8 cellular contexts compared by ENCODE assay signal in genomic region chr3:179651687-179652466, GRCh38. TPM values are rescaled to one million over a fixed set of nuclear protein-coding genes. Genes with fewer than 3 reads are reported as not detected.
DNase-seq lines count a peak whose midpoint lies in the region; ATAC-seq and TF ChIP-seq lines count a peak whose summit lies in the region.

No MANE protein-coding gene starts in this region.

- H3K4me1 Mint-ChIP-seq in GM23338: peaks cover 22% of the 10 kb centered on the region

- H3K9ac ChIP-seq in skeletal muscle satellite cell (ENCODE audit: low read depth, low read length): peak overlapping the region; percentile 95

- peaks cover 33% of the 10 kb centered on the region for H3K79me2 ChIP-seq in GM23338 (replicated peaks; ENCODE audit: insufficient read depth)

- H4K20me1 ChIP-seq in GM23338 (replicated peaks; ENCODE audit: insufficient read depth): peaks cover 13% of the 10 kb centered on the region

- H3K36me3 Mint-ChIP-seq in GM23338 (ENCODE audit: low read depth): peaks cover 4% of the 10 kb centered on the region

- no peaks in the 10 kb centered on the region; the same call in 1 of the 2 replicates for H3F3A ChIP-seq in GM23338 (replicated peaks; ENCODE audit: low read depth)

- H3K27ac ChIP-seq in GM23338 (ENCODE audit: low read depth) (no peak overlapping the region), SJSA1 (peak overlapping the region; percentile 79)

- H3K9me2 ChIP-seq in GM23338 (ENCODE audit: insufficient read depth): no peaks in the 10 kb centered on the region

- H3K27me3 Mint-ChIP-seq in GM23338 (ENCODE audit: insufficient read depth, low read depth, poor library complexity): peaks cover 16% of the 10 kb centered on the region

- no peak for DNase-seq in GM23338 (ENCODE audit: low spot score)
- DNase-seq in SJSA1 (ENCODE audit: low read depth in 1 of 2, low spot score in 2 of 2): no peak
- DNase-seq in fibroblast of villous mesenchyme (ENCODE audit: low read depth): no peak
- no peak for DNase-seq in SIG-M5 treated with dmso at 0.1 percent for 504 hours (lab: John Stamatoyannopoulos, UW; ENCODE audit: unreplicated experiment)

- ATAC-seq in GM23338 (no peak), GM18502 (IDR thresholded peaks at IDR 0.05; ENCODE audit: poor library complexity, unreplicated experiment) (no peak), HG02678 (IDR thresholded peaks at IDR 0.05; ENCODE audit: unreplicated experiment) (no peak), HG02885 (IDR thresholded peaks at IDR 0.05; ENCODE audit: poor library complexity, unreplicated experiment) (no peak)

- H3K9me3 Mint-ChIP-seq in GM23338: peaks cover 5% of the 10 kb centered on the region; the same call in 1 of the 3 replicates

- peak overlapping the region; percentile 83; the same call in 1 of the 2 replicates for H2AFZ ChIP-seq in GM23338

- H3K4me2 ChIP-seq in GM23338 (peak overlapping the region; percentile 64), skeletal muscle satellite cell (ENCODE audit: low read length) (peak overlapping the region; percentile 93)

- peak overlapping the region; percentile 89 for H3K27ac Mint-ChIP-seq in GM23338

- H3K27me3 ChIP-seq in GM23338 (ENCODE audit: insufficient read depth) (peaks cover 13% of the 10 kb centered on the region), SJSA1 (replicated peaks) (no peaks in the 10 kb centered on the region), skeletal muscle satellite cell (ENCODE audit: control insufficient read depth, insufficient read depth, low read length) (no peaks in the 10 kb centered on the region)

- peak overlapping the region; percentile 94 for H3K4me3 Mint-ChIP-seq in GM23338

- H3K4me3 ChIP-seq in GM23338 (peak overlapping the region; percentile 95), SJSA1 (peak overlapping the region; percentile 93), fibroblast of villous mesenchyme (ENCODE audit: low read depth, low read length) (peak overlapping the region; percentile 89), skeletal muscle satellite cell (ENCODE audit: low read length) (peak overlapping the region; percentile 99)

- no peaks in the 10 kb centered on the region for H3K36me3 ChIP-seq in GM23338 (ENCODE audit: insufficient read depth)
- peaks cover 15% of the 10 kb centered on the region for H3K36me3 ChIP-seq in SJSA1
- H3K36me3 ChIP-seq in skeletal muscle satellite cell (ENCODE audit: insufficient read depth, low read length): no peaks in the 10 kb centered on the region

- H3K4me1 ChIP-seq in GM23338 (ENCODE audit: insufficient read depth) (peaks cover 15% of the 10 kb centered on the region), SJSA1 (replicated peaks) (0 out of 2 replicates have a peak, but pooled peaks cover 4% of the 10 kb centered on the region), skeletal muscle satellite cell (ENCODE audit: control insufficient read depth, insufficient read depth, low read length) (peaks cover 5% of the 10 kb centered on the region)

- no peak for TF ChIP-seq CTCF in GM23338 (conservative IDR thresholded peaks at IDR 0.05; ENCODE audit: low read depth in 2 of 2)
- TF ChIP-seq CTCF in fibroblast of villous mesenchyme (IDR thresholded peaks at IDR 0.05; ENCODE audit: insufficient read depth, low read depth, low read length): no peak

- no peaks in the 10 kb centered on the region for H3K9me3 ChIP-seq in SJSA1 (replicated peaks)
- no peaks in the 10 kb centered on the region for H3K9me3 ChIP-seq in skeletal muscle satellite cell (replicated peaks; ENCODE audit: low read length)

TF ChIP-seq in GM23338, 12 proteins besides CTCF, POLR2A, EP300 and RAD21:
- TF ChIP-seq EZH2phosphoT487 (IDR thresholded peaks at IDR 0.05; ENCODE audit: unreplicated experiment) (no peak), ETS1 (IDR thresholded peaks at IDR 0.05) (no peak), ZNF331 (CRISPR knock-in tag; IDR thresholded peaks at IDR 0.05; ENCODE audit: low read depth) (no peak), ZNF114 (CRISPR knock-in tag; IDR thresholded peaks at IDR 0.05) (no peak), POLR2AphosphoS5 (IDR thresholded peaks at IDR 0.05; ENCODE audit: low read depth) (no peak), REST (IDR thresholded peaks at IDR 0.05; ENCODE audit: unreplicated experiment) (no peak), NANOG (IDR thresholded peaks at IDR 0.05; ENCODE audit: borderline replicate concordance) (no peak), STAT1 (IDR thresholded peaks at IDR 0.05; ENCODE audit: unreplicated experiment) (no peak)

RNA-seq across cellular contexts. Expression of gene USP13, which starts 1.0 kb away (rescaled TPM):
- 13.2 and 22.7 TPM in 2 replicates for total RNA-seq in GM23338 (2014; rRNA removed; shearing (Covaris generic))
- 8.9 and 9.6 TPM in 2 replicates for polyA plus RNA-seq in GM23338 (2016; fragmentation: Nextera tagmentation; extraction: Ambion mirVana)
- 10.5 and 14.2 TPM in 2 replicates for total RNA-seq in SJSA1 (2014; rRNA removed; shearing (Covaris generic))
- 7.8 and 11.9 TPM in 2 replicates for total RNA-seq in fibroblast of villous mesenchyme
- total RNA-seq in skeletal muscle satellite cell (2012; rRNA removed): 10.4 and 14.0 TPM in 2 replicates

RNA-seq across cellular contexts. Expression of gene NDUFB5, which starts 47.3 kb away (rescaled TPM):
- 65.4 and 74.9 TPM in 2 replicates for total RNA-seq in GM23338 (2014; rRNA removed; shearing (Covaris generic))
- polyA plus RNA-seq in GM23338 (2016; fragmentation: Nextera tagmentation; extraction: Ambion mirVana): 101 and 113 TPM in 2 replicates
- 181 and 200 TPM in 2 replicates for total RNA-seq in SJSA1 (2014; rRNA removed; shearing (Covaris generic))
- total RNA-seq in fibroblast of villous mesenchyme: 90.8 and 117 TPM in 2 replicates
- 110 and 124 TPM in 2 replicates for total RNA-seq in skeletal muscle satellite cell (2012; rRNA removed)

RNA-seq across cellular contexts. Expression of gene MRPL47, which starts 47.4 kb away (rescaled TPM):
- total RNA-seq in GM23338 (2014; rRNA removed; shearing (Covaris generic)): 45.5 and 46.7 TPM in 2 replicates
- polyA plus RNA-seq in GM23338 (2016; fragmentation: Nextera tagmentation; extraction: Ambion mirVana): 212 and 229 TPM in 2 replicates
- total RNA-seq in SJSA1 (2014; rRNA removed; shearing (Covaris generic)): 49.3 and 80.3 TPM in 2 replicates
- total RNA-seq in fibroblast of villous mesenchyme: 45.7 and 53.5 TPM in 2 replicates
- total RNA-seq in skeletal muscle satellite cell (2012; rRNA removed): 47.0 and 47.9 TPM in 2 replicates
